Comparison of ENCODE assay signal across 8 cellular contexts in the genomic region with DNA sequence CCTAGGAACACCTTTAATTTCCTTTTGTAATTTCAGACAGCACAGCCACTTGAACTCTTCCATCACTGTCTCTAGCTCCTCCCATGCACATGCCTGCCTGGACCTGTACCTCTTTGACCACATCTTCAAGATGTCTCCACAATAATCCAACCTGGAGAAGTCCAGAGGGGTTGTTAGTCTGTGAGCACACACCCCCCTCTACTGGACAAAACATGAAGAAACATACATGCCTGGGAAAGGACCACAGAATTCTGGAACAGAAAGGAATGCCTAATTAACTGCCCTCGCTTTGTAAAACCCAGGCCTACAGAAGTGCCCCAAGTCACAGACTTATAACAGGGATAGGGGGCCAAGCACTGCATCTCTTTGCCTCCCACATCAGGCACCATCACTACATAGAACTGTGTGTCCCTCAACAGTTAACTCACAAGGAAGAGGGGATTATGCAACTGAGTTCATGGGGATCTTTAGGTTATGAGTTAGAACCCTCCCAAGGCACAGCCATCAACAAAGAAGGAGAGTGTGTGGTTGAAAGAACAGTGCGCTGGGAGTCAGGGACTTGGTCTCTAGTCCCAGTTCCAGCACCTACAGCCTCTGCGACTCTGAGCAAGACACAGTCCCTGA.
DNase-seq lines count a peak whose midpoint lies in the region; ATAC-seq and TF ChIP-seq lines count a peak whose summit lies in the region.

No MANE protein-coding gene starts in this region.

- CTCF ChIA-PET in A673 (lab: Charles Lee) = interaction anchor here (1.0 kb wide), 1 partner anchor 46 kb away, joined by 9 read pairs; no protein-coding TSS in a partner anchor

- H3K27me3 ChIP-seq in A673 (replicated peaks; ENCODE audit: insufficient read depth, low read depth, low read length, poor library complexity) (peaks cover 22% of the 10 kb centered on the region), GM06990 (replicated peaks; ENCODE audit: control insufficient read depth, insufficient read depth, low read length) (peaks cover 2% of the 10 kb centered on the region; the same call in 1 of the 2 replicates), kidney epithelial cell (ENCODE audit: control insufficient read depth, insufficient read depth, low read length) (no peaks in the 10 kb centered on the region), sigmoid colon (no peaks in the 10 kb centered on the region)

- no peaks in the 10 kb centered on the region for H3K4me1 Mint-ChIP-seq in effector memory CD8-positive, alpha-beta T cell (ENCODE audit: low read depth in 2 of 2)

- intact Hi-C loops in A673 (cut with micrococcal nuclease; ENCODE audit: unreplicated experiment) = loop anchor here (1.0 to 5.0 kb wide), 4 partner anchors 47 to 476 kb away; no protein-coding TSS in a partner anchor
- intact Hi-C loops in sigmoid colon (cut with DNase I) = loop anchor here (5.0 kb wide), 1 partner anchor 471 kb away; no protein-coding TSS in a partner anchor

- no peak for TF ChIP-seq POLR2A in sigmoid colon (IDR thresholded peaks at IDR 0.05)

- H3K4me3 Mint-ChIP-seq in effector memory CD8-positive, alpha-beta T cell = no peak overlapping the region

- H3K4me3 ChIP-seq in A673 (ENCODE audit: low read depth, low read length, poor library complexity, severe bottlenecking) (no peak overlapping the region), GM06990 (replicated peaks; ENCODE audit: low read depth, low read length) (no peak overlapping the region), kidney epithelial cell (ENCODE audit: low read depth, low read length) (no peak overlapping the region), sigmoid colon (no peak overlapping the region)

- H3K27ac ChIP-seq in A673 (ENCODE audit: low read depth, low read length, poor library complexity, severe bottlenecking) (no peak overlapping the region), sigmoid colon (no peak overlapping the region)

- H3K27me3 Mint-ChIP-seq in effector memory CD8-positive, alpha-beta T cell = no peaks in the 10 kb centered on the region

- H3K9me3 ChIP-seq in A673 (ENCODE audit: low read depth, low read length, poor library complexity, severe bottlenecking) (no peaks in the 10 kb centered on the region), sigmoid colon (no peaks in the 10 kb centered on the region)

- no peak for TF ChIP-seq EP300 in sigmoid colon (IDR thresholded peaks at IDR 0.05)

- WGBS in sigmoid colon, 2 donors = 70 to 85% methylated on average over 3 of the region's 3 CpGs

- H3K27ac Mint-ChIP-seq in effector memory CD8-positive, alpha-beta T cell = no peak overlapping the region

- H3K36me3 Mint-ChIP-seq in effector memory CD8-positive, alpha-beta T cell (ENCODE audit: insufficient read depth) = no peaks in the 10 kb centered on the region

- peaks cover 1 to 4% of the 10 kb centered on the region in 2 donors for H3K9me3 Mint-ChIP-seq in effector memory CD8-positive, alpha-beta T cell

- DNase-seq in A673 (ENCODE audit: low spot score) (peak; percentile 71), GM06990 (ENCODE audit: extremely low read depth, insufficient read length) (no peak), NCI-H345 (lab: John Stamatoyannopoulos, UW) (peak; percentile 30), astrocyte of the hippocampus (ENCODE audit: low read depth, low spot score) (peak; percentile 83), kidney epithelial cell (ENCODE audit: low read depth) (no peak), sigmoid colon (no peak)
- no peak for DNase-seq in effector memory CD8-positive, alpha-beta T cell

- TF ChIP-seq CTCF in A673 (conservative IDR thresholded peaks at IDR 0.05; ENCODE audit: low read depth, low read length) = peak; percentile 74
- TF ChIP-seq CTCF in GM06990 (IDR thresholded peaks at IDR 0.05; ENCODE audit: insufficient read depth, low read length, poor library complexity, severe bottlenecking) = peak; percentile 62
- TF ChIP-seq CTCF in kidney epithelial cell (IDR thresholded peaks at IDR 0.05; ENCODE audit: insufficient read depth, low read length, poor library complexity, severe bottlenecking) = peak; percentile 76
- peak in 2 of 4 experiments; percentile 38 for TF ChIP-seq CTCF in sigmoid colon (IDR thresholded peaks at IDR 0.05)

- H3K36me3 ChIP-seq in A673 (ENCODE audit: insufficient read depth, low read length, poor library complexity, severe bottlenecking) = no peaks in the 10 kb centered on the region
- H3K36me3 ChIP-seq in GM06990 (ENCODE audit: control insufficient read depth, insufficient read depth, low read length) = no peaks in the 10 kb centered on the region
- no peaks in the 10 kb centered on the region for H3K36me3 ChIP-seq in kidney epithelial cell (ENCODE audit: control insufficient read depth, insufficient read depth, low read length)
- no peaks in the 10 kb centered on the region for H3K36me3 ChIP-seq in sigmoid colon

- ATAC-seq in effector memory CD8-positive, alpha-beta T cell (replicated peaks) = no peak
- no peak for ATAC-seq in GM19395 (IDR thresholded peaks at IDR 0.05; ENCODE audit: unreplicated experiment)

- POLR2A ChIA-PET in A673 (lab: Charles Lee; ENCODE audit: low non-redundant PET) = no interaction called here

- peaks cover 9% of the 10 kb centered on the region for H3K4me1 ChIP-seq in A673 (ENCODE audit: insufficient read depth, low read length, poor library complexity, severe bottlenecking)
- H3K4me1 ChIP-seq in sigmoid colon = peaks cover 0 to 13% (median 5%) of the 10 kb centered on the region in 4 donors

- BruUV-seq in A673 (replicated peaks; lab: Mats Ljungman, UMichigan) = no TSS peak

Comparison
In these comparisons a context has a peak if more than half of its experiments do, and no peak if none do; other contexts are left out.
1. DNase-seq: peak in A673 (single experiment), NCI-H345 (single experiment) and astrocyte of the hippocampus (single experiment); none in GM06990 (single experiment), kidney epithelial cell (single experiment), effector memory CD8-positive, alpha-beta T cell (0 of 3) and sigmoid colon (single experiment).